In genomic region chr14:105247026-105247425, GRCh38 we compare ENCODE assay signal across 18 cellular contexts. TPM values are rescaled to one million over a fixed set of nuclear protein-coding genes. Genes with fewer than 3 reads are reported as not detected.
DNase-seq lines count a peak whose midpoint lies in the region; ATAC-seq and TF ChIP-seq lines count a peak whose summit lies in the region.
"Had no signal": no experiment of that assay in that cellular context is flagged by ENCODE, and none has a peak within 500 bp of the region (broad histone marks: within the 10 kb centered on the region; RNA-seq: fewer than 3 reads in every experiment).

No MANE protein-coding gene starts in this region.

- H3K79me2 ChIP-seq in PC-3 (ENCODE audit: low read length) = peaks cover 69% of the 10 kb centered on the region

- TF ChIP-seq CTCF in MCF 10A (IDR thresholded peaks at IDR 0.05; ENCODE audit: unreplicated experiment) = no peak
- no peak for TF ChIP-seq CTCF in breast epithelium (IDR thresholded peaks at IDR 0.05)
- no peak for TF ChIP-seq CTCF in PC-3 (conservative IDR thresholded peaks at IDR 0.05; ENCODE audit: low read depth, low read length)
- no peak for TF ChIP-seq CTCF in GM20000 (IDR thresholded peaks at IDR 0.05; ENCODE audit: extremely low read depth, missing control alignments)
- no peak for TF ChIP-seq CTCF in colonic mucosa (IDR thresholded peaks at IDR 0.05)

- peaks cover 19% of the 10 kb centered on the region for H3K36me3 Mint-ChIP-seq in MCF 10A (ENCODE audit: insufficient read depth, unreplicated experiment)
- H3K36me3 Mint-ChIP-seq in dendritic cell treated with granulocyte-macrophage colony-stimulating factor and Interleukin-4, amounts not matched to agents 40 ng/mL and 50 ng/mL, for 4 days (ENCODE audit: low read depth) = peaks cover 75% of the 10 kb centered on the region
- peaks cover 40% of the 10 kb centered on the region for H3K36me3 Mint-ChIP-seq in stimulated activated effector memory CD8-positive, alpha-beta T cell treated with anti-CD3 and anti-CD28 coated beads, Interleukin-12 subunit alpha, Interleukin-12 subunit beta, amount 100 ng/mL, for 72 hours

- H3K27ac Mint-ChIP-seq in MCF 10A (ENCODE audit: low read depth, unreplicated experiment) = peak overlapping the region; percentile 27
- peak overlapping the region; percentile 84 for H3K27ac Mint-ChIP-seq in dendritic cell treated with granulocyte-macrophage colony-stimulating factor and Interleukin-4, amounts not matched to agents 40 ng/mL and 50 ng/mL, for 4 days
- no peak overlapping the region for H3K27ac Mint-ChIP-seq in stimulated activated effector memory CD8-positive, alpha-beta T cell treated with anti-CD3 and anti-CD28 coated beads, Interleukin-12 subunit alpha, Interleukin-12 subunit beta, amount 100 ng/mL, for 72 hours

- no peaks in the 10 kb centered on the region for H3F3A ChIP-seq in PC-3 (ENCODE audit: low read length, unreplicated experiment)

- no peaks in the 10 kb centered on the region for H3K36me3 ChIP-seq in breast epithelium
- peaks cover 6% of the 10 kb centered on the region; the same call in 1 of the 2 replicates for H3K36me3 ChIP-seq in PC-3 (ENCODE audit: low read depth, low read length)
- H3K36me3 ChIP-seq in colonic mucosa = peaks cover 7% of the 10 kb centered on the region

- H3K9me2 ChIP-seq in PC-3 (replicated peaks; ENCODE audit: low read length) = no peaks in the 10 kb centered on the region

- peaks cover 5% of the 10 kb centered on the region for H3K4me1 Mint-ChIP-seq in MCF 10A (ENCODE audit: insufficient read depth, unreplicated experiment)
- H3K4me1 Mint-ChIP-seq in dendritic cell treated with granulocyte-macrophage colony-stimulating factor and Interleukin-4, amounts not matched to agents 40 ng/mL and 50 ng/mL, for 4 days (ENCODE audit: low read depth) = peaks cover 50% of the 10 kb centered on the region
- peaks cover 29% of the 10 kb centered on the region for H3K4me1 Mint-ChIP-seq in stimulated activated effector memory CD8-positive, alpha-beta T cell treated with anti-CD3 and anti-CD28 coated beads, Interleukin-12 subunit alpha, Interleukin-12 subunit beta, amount 100 ng/mL, for 72 hours

- H3K9me3 Mint-ChIP-seq in MCF 10A (ENCODE audit: unreplicated experiment) = no peaks in the 10 kb centered on the region
- H3K9me3 Mint-ChIP-seq in dendritic cell treated with granulocyte-macrophage colony-stimulating factor and Interleukin-4, amounts not matched to agents 40 ng/mL and 50 ng/mL, for 4 days = no peaks in the 10 kb centered on the region
- H3K9me3 Mint-ChIP-seq in stimulated activated effector memory CD8-positive, alpha-beta T cell treated with anti-CD3 and anti-CD28 coated beads, Interleukin-12 subunit alpha, Interleukin-12 subunit beta, amount 100 ng/mL, for 72 hours = no peaks in the 10 kb centered on the region

- CTCF ChIA-PET in MCF 10A (lab: Yijun Ruan, JAX) = interaction anchor here (0.6 kb wide), 1 partner anchor 155 kb away, joined by 3 read pairs; no protein-coding TSS in a partner anchor
- CTCF ChIA-PET in PC-3 (lab: Charles Lee) = no interaction called here

- no peak overlapping the region for H3K9ac ChIP-seq in PC-3 (ENCODE audit: low read length)
- H3K9ac ChIP-seq in colonic mucosa (ENCODE audit: low read depth in 2 of 2, low read length in 2 of 2) = no peak overlapping the region

- TF ChIP-seq POLR2A in breast epithelium (IDR thresholded peaks at IDR 0.05) = no peak

- BruUV-seq in MCF 10A (replicated peaks; lab: Mats Ljungman, UMichigan) = no TSS peak
- TSS peak; percentile 24 for BruUV-seq in PC-3 (replicated peaks; lab: Mats Ljungman, UMichigan)

- no peak overlapping the region for H2AFZ ChIP-seq in PC-3 (ENCODE audit: low read length)

- peak overlapping the region; percentile 65 for H3K4me3 Mint-ChIP-seq in MCF 10A (ENCODE audit: unreplicated experiment)
- no peak overlapping the region for H3K4me3 Mint-ChIP-seq in dendritic cell treated with granulocyte-macrophage colony-stimulating factor and Interleukin-4, amounts not matched to agents 40 ng/mL and 50 ng/mL, for 4 days
- peak overlapping the region; percentile 73 for H3K4me3 Mint-ChIP-seq in stimulated activated effector memory CD8-positive, alpha-beta T cell treated with anti-CD3 and anti-CD28 coated beads, Interleukin-12 subunit alpha, Interleukin-12 subunit beta, amount 100 ng/mL, for 72 hours

- H3K27me3 Mint-ChIP-seq in MCF 10A (ENCODE audit: insufficient read depth, unreplicated experiment) = no peaks in the 10 kb centered on the region
- H3K27me3 Mint-ChIP-seq in dendritic cell treated with granulocyte-macrophage colony-stimulating factor and Interleukin-4, amounts not matched to agents 40 ng/mL and 50 ng/mL, for 4 days = no peaks in the 10 kb centered on the region

- peaks cover 8 to 10% of the 10 kb centered on the region in 2 donors for H3K4me1 ChIP-seq in breast epithelium
- H3K4me1 ChIP-seq in PC-3 (ENCODE audit: insufficient read depth, low read length) = peaks cover 22% of the 10 kb centered on the region
- peaks cover 11% of the 10 kb centered on the region for H3K4me1 ChIP-seq in colonic mucosa

- no peak for ATAC-seq in PC-3
- ATAC-seq in stimulated activated effector memory CD8-positive, alpha-beta T cell treated with anti-CD3 and anti-CD28 coated beads, Interleukin-12 subunit alpha, Interleukin-12 subunit beta, amount 100 ng/mL, for 72 hours = no peak
- ATAC-seq: HepG2 had no signal

- H3K27me3 ChIP-seq in breast epithelium = no peaks in the 10 kb centered on the region
- no peaks in the 10 kb centered on the region for H3K27me3 ChIP-seq in PC-3 (ENCODE audit: low read length)
- no peaks in the 10 kb centered on the region for H3K27me3 ChIP-seq in colonic mucosa

- H3K4me3 ChIP-seq in breast epithelium = no peak overlapping the region
- no peak overlapping the region for H3K4me3 ChIP-seq in PC-3 (ENCODE audit: low read length)
- H3K4me3 ChIP-seq in colonic mucosa = no peak overlapping the region

- H3K4me2 ChIP-seq in PC-3 (ENCODE audit: low read length) = peak overlapping the region; percentile 93

- no peaks in the 10 kb centered on the region for H4K20me1 ChIP-seq in PC-3 (ENCODE audit: low read length)

- POLR2A ChIA-PET in MCF 10A (lab: Yijun Ruan, JAX) = interaction anchor here (1.2 kb wide), 1 partner anchor 53 kb away, joined by 3 read pairs; no protein-coding TSS in a partner anchor
- POLR2A ChIA-PET in PC-3 (lab: Charles Lee; ENCODE audit: unreplicated experiment) = no interaction called here

- H3K27ac ChIP-seq in breast epithelium (no peak overlapping the region), PC-3 (ENCODE audit: low read length) (no peak overlapping the region), colonic mucosa (no peak overlapping the region)

- intact Hi-C loops in MCF 10A (cut with micrococcal nuclease) (no loop called here), breast epithelium (cut with DNase I; ENCODE audit: low total_unique reads) (loop anchor here (10.0 kb wide), 1 partner anchor 68 kb away; the partner anchor contains the start of gene PACS2), PC-3 (cut with micrococcal nuclease) (no loop called here), colonic mucosa (cut with DNase I) (loop anchor here (5.0 kb wide), 1 partner anchor 70 kb away; no protein-coding TSS in a partner anchor)
- intact Hi-C loops in dendritic cell treated with granulocyte-macrophage colony-stimulating factor and Interleukin-4, amounts not matched to agents 40 ng/mL and 50 ng/mL, for 4 days (cut with micrococcal nuclease) = no loop called here

- H3K9me3 ChIP-seq in breast epithelium (no peaks in the 10 kb centered on the region), PC-3 (ENCODE audit: low read length) (no peaks in the 10 kb centered on the region), colonic mucosa (no peaks in the 10 kb centered on the region)
- H3K9me3 ChIP-seq: lower lobe of right lung had no signal

- no peak for DNase-seq in MCF 10A (ENCODE audit: unreplicated experiment)
- DNase-seq in breast epithelium (ENCODE audit: low spot score in 2 of 2) = no peak
- DNase-seq in PC-3 = no peak
- DNase-seq in stimulated activated effector memory CD8-positive, alpha-beta T cell treated with anti-CD3 and anti-CD28 coated beads, Interleukin-12 subunit alpha, Interleukin-12 subunit beta, amount 100 ng/mL, for 72 hours (ENCODE audit: low spot score in 2 of 2) = no peak
- no peak for DNase-seq in GM20000 (ENCODE audit: low spot score)
- no peak for DNase-seq in cortex of kidney (lab: John Stamatoyannopoulos, UW)
- DNase-seq in colonic mucosa = no peak
- DNase-seq: activated CD4-positive, alpha-beta T cell treated with anti-CD3 and anti-CD28 coated beads, Interleukin-2, amount 50 U/mL, for 48 hours; activated gamma-delta T cell treated with Interleukin-2 at 50 U/mL for 16 hours; DMS79 treated with DMSO at 0.1 percent for 48 hours; foreskin melanocyte; H7; NCI-H1092; stimulated activated CD4-positive, alpha-beta T cell treated with anti-CD3 and anti-CD28 coated beads, Interleukin-4, amount 100 ng/mL, for 24 hours; T1000 had no signal

RNA-seq across cellular contexts. Expression of gene BTBD6, which starts 1.3 kb away (rescaled TPM):
- total RNA-seq in MCF 10A (2022) (16.7 and 24.5 TPM in 2 replicates), breast epithelium (10 to 100 TPM; 37.0 to 86.1 (median 41.0) TPM), PC-3 (2014; rRNA removed) (104 and 119 TPM in 2 replicates), colonic mucosa (10 to 100 TPM; 56.9 to 66.0 TPM)
- total RNA-seq: HepG2 had no signal

RNA-seq across cellular contexts. Expression of gene BRF1, which starts 53.8 kb away (rescaled TPM):
- total RNA-seq in MCF 10A (2022) = 30.7 and 34.3 TPM in 2 replicates
- 10 to 100 TPM; 30.2 to 45.6 (median 38.6) TPM for total RNA-seq in breast epithelium
- total RNA-seq in PC-3 (2014; rRNA removed) = 55.8 and 86.1 TPM in 2 replicates
- 10 to 100 TPM; 27.2 to 40.6 TPM for total RNA-seq in colonic mucosa

Comparison
In these comparisons a context has a peak if more than half of its experiments do, and no peak if none do; other contexts are left out.
1. intact Hi-C loops: an anchor here in breast epithelium (10.0 kb wide) and colonic mucosa (5.0 kb wide); none called in MCF 10A, PC-3 and dendritic cell treated with granulocyte-macrophage colony-stimulating factor and Interleukin-4, amounts not matched to agents 40 ng/mL and 50 ng/mL, for 4 days.